Comparison of ENCODE assay signal across 30 cellular contexts in genomic region chr20:41038149-41038877, GRCh38. TPM values are rescaled to one million over a fixed set of nuclear protein-coding genes. Genes with fewer than 3 reads are reported as not detected.
A peak's percentile ranks its signal among the peaks of the same experiment; 100 is the strongest.
DNase-seq lines count a peak whose midpoint lies in the region; ATAC-seq, FAIRE-seq and TF ChIP-seq lines count a peak whose summit lies in the region.
"Had no signal": no experiment of that assay in that cellular context is flagged by ENCODE, and none has a peak within 500 bp of the region (broad histone marks: within the 10 kb centered on the region; RNA-seq: fewer than 3 reads in every experiment).

No MANE protein-coding gene starts in this region.

- H3K4me2 ChIP-seq in A549 = peak overlapping the region; percentile 22; the same call in 2 of the 3 replicates

- no peaks in the 10 kb centered on the region for H3K9me3 Mint-ChIP-seq in T-helper 2 cell treated with Interferon-gamma antibody and Interleukin-4, amounts not matched to agents 5 μg/mL and 100 μg/mL, for 36 hours
- H3K9me3 Mint-ChIP-seq in activated CD4-positive, alpha-beta memory T cell treated with anti-CD3 and anti-CD28 coated beads for 36 hours = no peaks in the 10 kb centered on the region
- H3K9me3 Mint-ChIP-seq in mesothelial cell of epicardium = no peaks in the 10 kb centered on the region
- H3K9me3 Mint-ChIP-seq: CD8-positive, alpha-beta T cell; immature natural killer cell; natural killer cell had no signal

- H3K27ac ChIP-seq in A549 = peak overlapping the region in 1 of 2 experiments; percentile 27; a peak in 2 of 6 replicates
- no peak overlapping the region for H3K27ac ChIP-seq in tibial nerve
- H3K27ac ChIP-seq: 22Rv1, cardiac muscle cell, esophagus squamous epithelium, gastrocnemius medialis, ovary, right atrium auricular region, thoracic aorta had no signal

- no peaks in the 10 kb centered on the region for H3K27me3 Mint-ChIP-seq in T-helper 2 cell treated with Interferon-gamma antibody and Interleukin-4, amounts not matched to agents 5 μg/mL and 100 μg/mL, for 36 hours (ENCODE audit: low read depth)
- no peaks in the 10 kb centered on the region for H3K27me3 Mint-ChIP-seq in activated CD4-positive, alpha-beta memory T cell treated with anti-CD3 and anti-CD28 coated beads for 36 hours
- no peaks in the 10 kb centered on the region for H3K27me3 Mint-ChIP-seq in mesothelial cell of epicardium (ENCODE audit: low read depth)

- peak overlapping the region; percentile 56 for H3K27ac Mint-ChIP-seq in T-helper 2 cell treated with Interferon-gamma antibody and Interleukin-4, amounts not matched to agents 5 μg/mL and 100 μg/mL, for 36 hours
- H3K27ac Mint-ChIP-seq in activated CD4-positive, alpha-beta memory T cell treated with anti-CD3 and anti-CD28 coated beads for 36 hours = peak overlapping the region; percentile 72
- H3K27ac Mint-ChIP-seq in mesothelial cell of epicardium = peak overlapping the region; percentile 30
- H3K27ac Mint-ChIP-seq: CD8-positive, alpha-beta T cell; immature natural killer cell; natural killer cell had no signal

- no peak for TF ChIP-seq CTCF in A549 (IDR thresholded peaks at IDR 0.05)
- TF ChIP-seq CTCF in mesothelial cell of epicardium (IDR thresholded peaks at IDR 0.05; ENCODE audit: unreplicated experiment) = no peak
- no peak for TF ChIP-seq CTCF in tibial nerve (IDR thresholded peaks at IDR 0.05)

- H3K27me3 ChIP-seq in tibial nerve = no peaks in the 10 kb centered on the region
- H3K27me3 ChIP-seq: cardiac muscle cell, esophagus squamous epithelium, gastrocnemius medialis, ovary, right atrium auricular region had no signal

- no peaks in the 10 kb centered on the region for H3K36me3 ChIP-seq in tibial nerve
- H3K36me3 ChIP-seq: cardiac muscle cell, gastrocnemius medialis, ovary, right atrium auricular region, thoracic aorta had no signal

- TF ChIP-seq EP300 in A549 (IDR thresholded peaks at IDR 0.05) (no peak), tibial nerve (IDR thresholded peaks at IDR 0.05) (no peak)

- ATAC-seq in A549 (no peak), GM18909 (IDR thresholded peaks at IDR 0.05; ENCODE audit: poor library complexity, unreplicated experiment) (no peak)
- ATAC-seq: gastrocnemius medialis, K562, natural killer cell, Panc1 had no signal

- no peak for TF ChIP-seq RAD21 in A549 (conservative IDR thresholded peaks at IDR 0.05 in 1 of 2, IDR thresholded peaks at IDR 0.05 in 1 of 2)

- H3K9me3 ChIP-seq in A549 (no peaks in the 10 kb centered on the region), tibial nerve (no peaks in the 10 kb centered on the region)
- H3K9me3 ChIP-seq: esophagus squamous epithelium, gastrocnemius medialis, ovary, right atrium auricular region, thoracic aorta had no signal

- H3K36me3 Mint-ChIP-seq in T-helper 2 cell treated with Interferon-gamma antibody and Interleukin-4, amounts not matched to agents 5 μg/mL and 100 μg/mL, for 36 hours (ENCODE audit: low read depth) = peaks cover 42% of the 10 kb centered on the region
- H3K36me3 Mint-ChIP-seq in activated CD4-positive, alpha-beta memory T cell treated with anti-CD3 and anti-CD28 coated beads for 36 hours = peaks cover 23% of the 10 kb centered on the region
- peaks cover 6% of the 10 kb centered on the region for H3K36me3 Mint-ChIP-seq in mesothelial cell of epicardium
- H3K36me3 Mint-ChIP-seq: immature natural killer cell, natural killer cell had no signal

- H3K4me3 Mint-ChIP-seq in T-helper 2 cell treated with Interferon-gamma antibody and Interleukin-4, amounts not matched to agents 5 μg/mL and 100 μg/mL, for 36 hours = no peak overlapping the region
- H3K4me3 Mint-ChIP-seq in activated CD4-positive, alpha-beta memory T cell treated with anti-CD3 and anti-CD28 coated beads for 36 hours = no peak overlapping the region
- H3K4me3 Mint-ChIP-seq in mesothelial cell of epicardium = no peak overlapping the region
- H3K4me3 Mint-ChIP-seq: CD8-positive, alpha-beta T cell; immature natural killer cell; natural killer cell had no signal

- no peak for DNase-seq in T-helper 2 cell treated with Interferon-gamma antibody and Interleukin-4, amounts not matched to agents 5 μg/mL and 100 μg/mL, for 36 hours (ENCODE audit: low spot score)
- DNase-seq in T-helper 2 cell (no peak), A549 (ENCODE audit: low read depth in 1 of 2, low spot score in 1 of 2) (no peak), mesothelial cell of epicardium (ENCODE audit: low spot score in 2 of 2, unreplicated experiment in 2 of 2) (no peak), NCI-H2029 (lab: John Stamatoyannopoulos, UW) (no peak), tibial nerve (ENCODE audit: low spot score in 2 of 2) (no peak)
- no peak for DNase-seq in activated CD4-positive, alpha-beta memory T cell treated with anti-CD3 and anti-CD28 coated beads for 36 hours
- DNase-seq: activated CD4-positive, CD25-positive, alpha-beta regulatory T cell; activated effector memory CD4-positive, alpha-beta T cell treated with Interleukin-2 at 50 U/mL for 16 hours; aorta; CD8-positive, alpha-beta T cell; DMS53; esophagus squamous epithelium; gastrocnemius medialis; GDM1; hippocampal formation; immature natural killer cell; natural killer cell; NCI-H1436 treated with DMSO at 0.1 percent for 48 hours; NK-92 treated with Interleukin-12 subunit alpha and Interleukin-12 subunit beta, amount 100 ng/mL, for 24 hours; ovary; stimulated activated CD4-positive, alpha-beta T cell treated with anti-CD3 and anti-CD28 coated beads, Interleukin-4, amount 100 ng/mL, for 1 hour; stimulated activated naive CD4-positive, alpha-beta T cell had no signal

- intact Hi-C loops in activated CD4-positive, alpha-beta memory T cell treated with anti-CD3 and anti-CD28 coated beads for 36 hours (cut with micrococcal nuclease) = loop anchor here (2.0 kb wide), 1 partner anchor 20 kb away; no protein-coding TSS in a partner anchor

- 91% methylated on average over 4 of the region's 4 CpGs for WGBS in A549 (ENCODE audit: missing lambda C conversion rate)
- WGBS in tibial nerve, 2 donors = 91% methylated on average over 4 of the region's 4 CpGs

- FAIRE-seq in A549 (lab: Jason Lieb, UNC) = no peak
- FAIRE-seq: K562 had no signal

- H3K4me3 ChIP-seq in A549 (no peak overlapping the region), tibial nerve (no peak overlapping the region)
- H3K4me3 ChIP-seq: cardiac muscle cell, esophagus squamous epithelium, gastrocnemius medialis, K562, ovary, right atrium auricular region, thoracic aorta had no signal

- H3K4me1 Mint-ChIP-seq in T-helper 2 cell treated with Interferon-gamma antibody and Interleukin-4, amounts not matched to agents 5 μg/mL and 100 μg/mL, for 36 hours (ENCODE audit: low read depth) = peaks cover 77% of the 10 kb centered on the region
- peaks cover 85% of the 10 kb centered on the region for H3K4me1 Mint-ChIP-seq in activated CD4-positive, alpha-beta memory T cell treated with anti-CD3 and anti-CD28 coated beads for 36 hours (ENCODE audit: low read depth)
- peaks cover 32% of the 10 kb centered on the region for H3K4me1 Mint-ChIP-seq in mesothelial cell of epicardium

- no peak for TF ChIP-seq POLR2A in A549 (IDR thresholded peaks at IDR 0.05; ENCODE audit: low read length)
- no peak for TF ChIP-seq POLR2A in tibial nerve (IDR thresholded peaks at IDR 0.05)

- CTCF ChIA-PET in A549 (lab: Yijun Ruan, JAX) = interaction anchor here (1.2 to 2.4 kb wide), 5 partner anchors 41 to 75 kb away, joined by 3 to 9 read pairs (median 4); no protein-coding TSS in a partner anchor
- CTCF ChIA-PET in activated CD4-positive, alpha-beta memory T cell treated with anti-CD3 and anti-CD28 coated beads for 36 hours (lab: Charles Lee) = interaction anchor here (0.7 to 2.6 kb wide), 5 partner anchors 8 to 70 kb away, joined by 3 to 15 read pairs (median 4); no protein-coding TSS in a partner anchor

- POLR2A ChIA-PET in A549 (lab: Yijun Ruan, JAX) = no interaction called here
- POLR2A ChIA-PET in activated CD4-positive, alpha-beta memory T cell treated with anti-CD3 and anti-CD28 coated beads for 36 hours (lab: Charles Lee) = no interaction called here

- peaks cover 27% of the 10 kb centered on the region; the same call in 2 of the 3 replicates for H3K4me1 ChIP-seq in A549
- H3K4me1 ChIP-seq in tibial nerve = peaks cover 0 to 62% (median 27%) of the 10 kb centered on the region in 4 donors

TF ChIP-seq in A549, 52 proteins besides CTCF, POLR2A, EP300 and RAD21 (continues in another document):
- TF ChIP-seq USF2 (IDR thresholded peaks at IDR 0.05) (no peak), NR3C1 (IDR thresholded peaks at IDR 0.05) (no peak), CEBPB (IDR thresholded peaks at IDR 0.05) (no peak), MAX (IDR thresholded peaks at IDR 0.05) (no peak)

RNA-seq across cellular contexts. Expression of gene TOP1, which starts 9.7 kb away (rescaled TPM):
- polyA plus RNA-seq in A549 (2011; rRNA removed) (20.8 and 28.3 TPM in 2 replicates), A549 (2017; fragmentation: RNase III; extraction: RNeasy Plus Mini Kit Qiagen cat#74134 plus additional on column Dnase treatment) (68.0 to 73.7 TPM (median 70.6 TPM) in 3 replicates)
- 6.5 and 6.9 TPM in 2 replicates for polyA plus RNA-seq in A549 (2012; cell fraction: cytosol; rRNA removed)
- 7.5 and 10.8 TPM in 2 replicates for polyA plus RNA-seq in A549 (2012; cell fraction: nucleus; rRNA removed)
- polyA minus RNA-seq in A549 (2011; rRNA and poly(A)+ RNA removed) = 13.2 and 15.6 TPM in 2 replicates
- 100 to 1,000 TPM; 128 TPM for total RNA-seq in activated CD4-positive, alpha-beta memory T cell treated with anti-CD3 and anti-CD28 coated beads for 36 hours
- total RNA-seq in mesothelial cell of epicardium (76.0 to 78.6 TPM (median 76.7 TPM) in 3 replicates), tibial nerve (10 to 100 TPM; 17.9 to 29.1 (median 23.1) TPM)
